13 cellular contexts compared by ENCODE assay signal in the genomic region with DNA sequence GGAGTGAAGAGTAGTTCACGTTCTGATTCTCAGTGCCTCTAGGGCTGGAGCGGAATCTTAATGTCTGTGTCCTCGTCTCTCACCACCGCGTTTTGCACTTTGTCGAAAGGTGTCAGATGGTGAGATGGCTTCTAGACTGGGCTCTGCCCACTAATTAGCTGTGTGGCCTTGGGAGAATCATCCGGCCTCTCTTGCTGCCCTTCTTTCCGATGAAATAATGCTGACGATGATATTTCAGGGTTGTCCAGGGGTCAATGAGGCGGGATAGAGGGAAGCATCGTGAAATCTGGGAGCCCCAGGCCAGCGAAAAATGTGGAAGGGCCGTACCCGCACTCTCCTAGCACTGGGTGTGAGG. TPM values are rescaled to one million over a fixed set of nuclear protein-coding genes. Genes with fewer than 3 reads are reported as not detected.
A peak's percentile ranks its signal among the peaks of the same experiment; 100 is the strongest.
DNase-seq lines count a peak whose midpoint lies in the region; ATAC-seq, FAIRE-seq and TF ChIP-seq lines count a peak whose summit lies in the region.
"Had no signal": no experiment of that assay in that cellular context is flagged by ENCODE, and none has a peak within 500 bp of the region (broad histone marks: within the 10 kb centered on the region; RNA-seq: fewer than 3 reads in every experiment).

No MANE protein-coding gene starts in this region.

- H3K27me3 ChIP-seq in GM12878 (replicated peaks in 1 of 2; ENCODE audit: control insufficient read depth in 2 of 2, insufficient read depth in 2 of 2, low read length in 1 of 2), result peaks cover 22 to 25% of the 10 kb centered on the region in 2 experiments
- peaks cover 61% of the 10 kb centered on the region for H3K27me3 ChIP-seq in lower lobe of right lung (ENCODE audit: low read depth)
- peaks cover 62% of the 10 kb centered on the region for H3K27me3 ChIP-seq in suprapubic skin

- H3K27ac ChIP-seq in GM12878 (ENCODE audit: control insufficient read depth, insufficient read depth) (no peak overlapping the region), lower lobe of right lung (no peak overlapping the region), suprapubic skin (no peak overlapping the region)
- H3K27ac ChIP-seq: BLaER1 treated with 17β-estradiol and CSF1 and Interleukin-3, amounts not matched to agents 10 nM and 100 nM had no signal

- no peaks in the 10 kb centered on the region for H3K79me2 ChIP-seq in GM12878 (ENCODE audit: control insufficient read depth, insufficient read depth, low read length)

- intact Hi-C loops in GM12878 (cut with micrococcal nuclease; ENCODE audit: unreplicated experiment), result no loop called here
- intact Hi-C loops in lower lobe of right lung (cut with DNase I), result no loop called here

- TF ChIP-seq RAD21 in GM12878 (IDR thresholded peaks at IDR 0.05; ENCODE audit: insufficient read depth, low read depth, low read length), result no peak

- H3K27ac Mint-ChIP-seq in activated naive CD4-positive, alpha-beta T cell treated with anti-CD3 and anti-CD28 coated beads, Interleukin-2, amount 10 ng/mL, durations not matched to agents 7 days and 5 days, result no peak overlapping the region

- POLR2A ChIA-PET in GM12878 (lab: Charles Lee), result no interaction called here

- FAIRE-seq in GM12878 (lab: Jason Lieb, UNC), result no peak

- no peaks in the 10 kb centered on the region for H3K36me3 Mint-ChIP-seq in activated naive CD4-positive, alpha-beta T cell treated with anti-CD3 and anti-CD28 coated beads, Interleukin-2, amount 10 ng/mL, durations not matched to agents 7 days and 5 days

- peaks cover 4% of the 10 kb centered on the region for H3K4me1 ChIP-seq in GM12878 (ENCODE audit: control insufficient read depth, insufficient read depth, low read length)
- peaks cover 8% of the 10 kb centered on the region for H3K4me1 ChIP-seq in lower lobe of right lung
- peaks cover 32% of the 10 kb centered on the region for H3K4me1 ChIP-seq in suprapubic skin

- ATAC-seq in GM12878 (no peak), lower lobe of right lung (no peak), GM21619 (IDR thresholded peaks at IDR 0.05; ENCODE audit: unreplicated experiment) (no peak), GM21360 (IDR thresholded peaks at IDR 0.05; ENCODE audit: unreplicated experiment) (no peak)

- H2AFZ ChIP-seq in GM12878 (ENCODE audit: control insufficient read depth, low read depth, low read length), result no peak overlapping the region

- TF ChIP-seq POLR2A in GM12878 (IDR thresholded peaks at IDR 0.05; ENCODE audit: low read depth, low read length), result no peak
- no peak for TF ChIP-seq POLR2A in suprapubic skin (IDR thresholded peaks at IDR 0.05)

- CTCF ChIA-PET in activated naive CD4-positive, alpha-beta T cell treated with anti-CD3 and anti-CD28 coated beads, Interleukin-2, amount 10 ng/mL, durations not matched to agents 7 days and 5 days (lab: Charles Lee), result interaction anchor here (1.2 to 1.4 kb wide), 2 partner anchors 196 to 200 kb away, joined by 3 to 5 read pairs; no protein-coding TSS in a partner anchor
- CTCF ChIA-PET in GM12878 (lab: Yijun Ruan, JAX), result interaction anchor here (0.8 kb wide), 1 partner anchor 109 kb away, joined by 3 read pairs; no protein-coding TSS in a partner anchor

- TF ChIP-seq EP300 in GM12878 (IDR thresholded peaks at IDR 0.05; ENCODE audit: borderline replicate concordance in 1 of 2, control insufficient read depth in 1 of 2, low read depth in 2 of 2, low read length in 2 of 2) (no peak), suprapubic skin (IDR thresholded peaks at IDR 0.05) (no peak)

- 0 out of 2 replicates have a peak overlapping the region, but pooled peaks have one; percentile 4 for H3K4me2 ChIP-seq in GM12878 (ENCODE audit: control insufficient read depth, insufficient read depth)

- no peak overlapping the region for H3K9ac ChIP-seq in GM12878 (ENCODE audit: control insufficient read depth, insufficient read depth, low read length)
- H3K9ac ChIP-seq: BLaER1 treated with 17β-estradiol and CSF1 and Interleukin-3, amounts not matched to agents 10 nM and 100 nM had no signal

- H3K4me3 Mint-ChIP-seq in activated naive CD4-positive, alpha-beta T cell treated with anti-CD3 and anti-CD28 coated beads, Interleukin-2, amount 10 ng/mL, durations not matched to agents 7 days and 5 days, result peak overlapping the region; percentile 9

- WGBS in GM12878 (ENCODE audit: insufficient coverage, insufficient replicate concordance, low lambda C conversion rate, missing lambda C conversion rate), result 38% methylated on average over 14 of the region's 14 CpGs
- WGBS in suprapubic skin, result 41% methylated on average over 14 of the region's 14 CpGs

- BruUV-seq in GM12878 (replicated peaks; lab: Mats Ljungman, UMichigan), result no TSS peak

- no peaks in the 10 kb centered on the region for H3K9me3 Mint-ChIP-seq in activated naive CD4-positive, alpha-beta T cell treated with anti-CD3 and anti-CD28 coated beads, Interleukin-2, amount 10 ng/mL, durations not matched to agents 7 days and 5 days

- RAD21 ChIA-PET in GM12878 (lab: Charles Lee; ENCODE audit: unreplicated experiment), result interaction anchor here (1.1 kb wide), 1 partner anchor 200 kb away, joined by 4 read pairs; no protein-coding TSS in a partner anchor

- in situ Hi-C loops in GM12878 (cut with MboI), result no loop called here

- no peak overlapping the region for H3K4me3 ChIP-seq in GM12878
- peak overlapping the region; percentile 59 for H3K4me3 ChIP-seq in lower lobe of right lung
- H3K4me3 ChIP-seq in suprapubic skin, result peak overlapping the region; percentile 71

- no peaks in the 10 kb centered on the region for H3K9me3 ChIP-seq in GM12878 (replicated peaks; ENCODE audit: control insufficient read depth, insufficient read depth, low read length)
- H3K9me3 ChIP-seq in lower lobe of right lung, result no peaks in the 10 kb centered on the region
- no peaks in the 10 kb centered on the region for H3K9me3 ChIP-seq in suprapubic skin

- peaks cover 92% of the 10 kb centered on the region for H3K27me3 Mint-ChIP-seq in activated naive CD4-positive, alpha-beta T cell treated with anti-CD3 and anti-CD28 coated beads, Interleukin-2, amount 10 ng/mL, durations not matched to agents 7 days and 5 days

- DNase-seq in activated naive CD4-positive, alpha-beta T cell treated with anti-CD3 and anti-CD28 coated beads, Interleukin-2, amount 10 ng/mL, durations not matched to agents 7 days and 5 days, result no peak
- DNase-seq in activated naive CD4-positive, alpha-beta T cell treated with Interleukin-2 at 50 U/mL for 16 hours, result no peak
- DNase-seq in GM12878 (ENCODE audit: low read depth, low spot score) (no peak), lower lobe of right lung (no peak), suprapubic skin (ENCODE audit: low spot score in 2 of 2) (no peak), D341Med (ENCODE audit: low spot score) (no peak)
- DNase-seq: effector memory CD4-positive, alpha-beta T cell; GOT3; stimulated activated CD4-positive, alpha-beta T cell treated with anti-CD3 and anti-CD28 coated beads, Interleukin-4, amount 100 ng/mL, for 1 hour; SW 1271 had no signal

- H3K36me3 ChIP-seq in GM12878 (ENCODE audit: control insufficient read depth in 2 of 2, insufficient read depth in 2 of 2, low read length in 1 of 2), result no peaks in the 10 kb centered on the region
- no peaks in the 10 kb centered on the region for H3K36me3 ChIP-seq in lower lobe of right lung
- no peaks in the 10 kb centered on the region for H3K36me3 ChIP-seq in suprapubic skin
- H3K36me3 ChIP-seq: BLaER1 treated with 17β-estradiol and CSF1 and Interleukin-3, amounts not matched to agents 10 nM and 100 nM had no signal

- H3K4me1 Mint-ChIP-seq in activated naive CD4-positive, alpha-beta T cell treated with anti-CD3 and anti-CD28 coated beads, Interleukin-2, amount 10 ng/mL, durations not matched to agents 7 days and 5 days, result peaks cover 6% of the 10 kb centered on the region

- no peak for TF ChIP-seq CTCF in GM12878 (IDR thresholded peaks at IDR 0.05 in 2 of 3, conservative IDR thresholded peaks at IDR 0.05 in 1 of 3; ENCODE audit: control insufficient read depth in 2 of 3, extremely low read depth in 1 of 3, insufficient read depth in 1 of 3, low read depth in 3 of 3, low read length in 3 of 3)
- TF ChIP-seq CTCF in lower lobe of right lung (IDR thresholded peaks at IDR 0.05), result no peak
- TF ChIP-seq CTCF in suprapubic skin (IDR thresholded peaks at IDR 0.05), result no peak

- H4K20me1 ChIP-seq in GM12878 (ENCODE audit: control insufficient read depth, insufficient read depth), result no peaks in the 10 kb centered on the region

- SMC1A ChIA-PET in GM12878 (lab: Charles Lee; ENCODE audit: uncharacterized antibody, unreplicated experiment), result interaction anchor here (0.7 kb wide), 1 partner anchor 184 kb away, joined by 3 read pairs; no protein-coding TSS in a partner anchor

TF ChIP-seq in GM12878, 131 proteins besides CTCF, POLR2A, EP300 and RAD21:
- TF ChIP-seq EZH2 (IDR thresholded peaks at IDR 0.05; ENCODE audit: borderline replicate concordance, control insufficient read depth, low read depth, low read length), result 0 out of 2 replicates have a peak, but pooled peaks have one; percentile 88
- TF ChIP-seq HDGF (IDR thresholded peaks at IDR 0.05), result no peak

RNA-seq across cellular contexts. Expression of gene GALNT16, which starts 0.8 kb away (rescaled TPM):
- 0.24 and 0.63 TPM in 2 replicates for total RNA-seq in GM12878 (2013; cell fraction: nucleolus; rRNA removed)
- total RNA-seq in GM12878 (2014; rRNA removed) (under 0.01 and 0.05 TPM in 2 replicates), GM12878 (2014; rRNA removed; fragmentation: Illumina TruSeq; extraction: Trizol) (0.04 TPM in 1 of 2 replicates, not detected in the other), GM12878 (2021) (0.03 TPM in 1 of 2 replicates, not detected in the other), lower lobe of right lung (3.5 TPM), suprapubic skin (1 to 10 TPM; 2.1 to 4.6 (median 3.4) TPM)
- polyA plus RNA-seq in GM12878 (2011; ENCODE audit: low read depth), result not detected
- polyA plus RNA-seq in GM12878 (2011; rRNA removed) (0.08 and 0.13 TPM in 2 replicates), GM12878 (2014; fragmentation: Illumina TruSeq; extraction: Trizol) (0.03 TPM in 2 replicates), GM12878 (2014; fragmentation: Nextera tagmentation; extraction: Ambion mirVana) (under 1 TPM in 1 of 2 experiments, not detected in 1; 0.02 TPM), GM12878 (2014; rRNA removed) (0.01 and 0.05 TPM in 2 replicates), GM12878 (2016; fragmentation: Nextera tagmentation; extraction: Ambion mirVana) (not detected)
- polyA plus RNA-seq in GM12878 (2011; cell fraction: cytosol; rRNA removed), result 0.13 and 0.15 TPM in 2 replicates
- 0.39 and 0.48 TPM in 2 replicates for polyA plus RNA-seq in GM12878 (2011; cell fraction: nucleus; rRNA removed)
- polyA plus RNA-seq in GM12878 (2012), result 0.04 TPM in 2 replicates
- 0.37 and 0.82 TPM in 2 replicates for polyA minus RNA-seq in GM12878 (2011; rRNA and poly(A)+ RNA removed)
- polyA minus RNA-seq in GM12878 (2011; cell fraction: cytosol; rRNA and poly(A)+ RNA removed), result 0.21 and 0.27 TPM in 2 replicates
- 0.85 and 1.1 TPM in 2 replicates for polyA minus RNA-seq in GM12878 (2011; cell fraction: nucleus; rRNA and poly(A)+ RNA removed)
